ENCODE assay signal across 1 cellular context in genomic region chr4:120857312-120857711, GRCh38.
A peak's percentile ranks its signal among the peaks of the same experiment; 100 is the strongest.
TF ChIP-seq lines count a peak whose summit lies in the region.

No MANE protein-coding gene starts in this region.

TF ChIP-seq in SK-N-SH, 30 proteins besides CTCF, POLR2A, EP300 and RAD21 (continued from another document):
- no peak for TF ChIP-seq IRF3 (IDR thresholded peaks at IDR 0.05; ENCODE audit: low read depth, low read length)
- TF ChIP-seq TAF1 (IDR thresholded peaks at IDR 0.05; ENCODE audit: borderline replicate concordance, low read depth, low read length): no peak
- TF ChIP-seq TCF12 (IDR thresholded peaks at IDR 0.05): peak; percentile 30; the same call in 1 of the 2 replicates
TF ChIP-seq in SK-N-SH: peak in this region for 3.
